Comparison of ENCODE assay signal across 8 cellular contexts in genomic region chr17:75515523-75516254, GRCh38. TPM values are rescaled to one million over a fixed set of nuclear protein-coding genes. Genes with fewer than 3 reads are reported as not detected.
A peak's percentile ranks its signal among the peaks of the same experiment; 100 is the strongest.
DNase-seq lines count a peak whose midpoint lies in the region; ATAC-seq and TF ChIP-seq lines count a peak whose summit lies in the region.

A gene with protein sequence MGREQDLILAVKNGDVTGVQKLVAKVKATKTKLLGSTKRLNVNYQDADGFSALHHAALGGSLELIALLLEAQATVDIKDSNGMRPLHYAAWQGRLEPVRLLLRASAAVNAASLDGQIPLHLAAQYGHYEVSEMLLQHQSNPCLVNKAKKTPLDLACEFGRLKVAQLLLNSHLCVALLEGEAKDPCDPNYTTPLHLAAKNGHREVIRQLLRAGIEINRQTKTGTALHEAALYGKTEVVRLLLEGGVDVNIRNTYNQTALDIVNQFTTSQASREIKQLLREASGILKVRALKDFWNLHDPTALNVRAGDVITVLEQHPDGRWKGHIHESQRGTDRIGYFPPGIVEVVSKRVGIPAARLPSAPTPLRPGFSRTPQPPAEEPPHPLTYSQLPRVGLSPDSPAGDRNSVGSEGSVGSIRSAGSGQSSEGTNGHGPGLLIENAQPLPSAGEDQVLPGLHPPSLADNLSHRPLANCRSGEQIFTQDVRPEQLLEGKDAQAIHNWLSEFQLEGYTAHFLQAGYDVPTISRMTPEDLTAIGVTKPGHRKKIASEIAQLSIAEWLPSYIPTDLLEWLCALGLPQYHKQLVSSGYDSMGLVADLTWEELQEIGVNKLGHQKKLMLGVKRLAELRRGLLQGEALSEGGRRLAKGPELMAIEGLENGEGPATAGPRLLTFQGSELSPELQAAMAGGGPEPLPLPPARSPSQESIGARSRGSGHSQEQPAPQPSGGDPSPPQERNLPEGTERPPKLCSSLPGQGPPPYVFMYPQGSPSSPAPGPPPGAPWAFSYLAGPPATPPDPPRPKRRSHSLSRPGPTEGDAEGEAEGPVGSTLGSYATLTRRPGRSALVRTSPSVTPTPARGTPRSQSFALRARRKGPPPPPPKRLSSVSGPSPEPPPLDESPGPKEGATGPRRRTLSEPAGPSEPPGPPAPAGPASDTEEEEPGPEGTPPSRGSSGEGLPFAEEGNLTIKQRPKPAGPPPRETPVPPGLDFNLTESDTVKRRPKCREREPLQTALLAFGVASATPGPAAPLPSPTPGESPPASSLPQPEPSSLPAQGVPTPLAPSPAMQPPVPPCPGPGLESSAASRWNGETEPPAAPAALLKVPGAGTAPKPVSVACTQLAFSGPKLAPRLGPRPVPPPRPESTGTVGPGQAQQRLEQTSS (N-terminal part only) (minus strand): TSS chr17:75515537. CDS start chr17:75513804, 1,733 bp downstream.

- peak; percentile 92 for TF ChIP-seq CTCF in coronary artery (IDR thresholded peaks at IDR 0.05)

- H3K36me3 Mint-ChIP-seq in activated CD4-positive, alpha-beta T cell treated with anti-CD3 and anti-CD28 coated beads, Interleukin-2, amount 10 ng/mL, durations not matched to agents 24 days and 14 days (ENCODE audit: low read depth): peaks cover 17% of the 10 kb centered on the region

- peaks cover 22% of the 10 kb centered on the region for H3K4me1 Mint-ChIP-seq in activated CD4-positive, alpha-beta T cell treated with anti-CD3 and anti-CD28 coated beads, Interleukin-2, amount 10 ng/mL, durations not matched to agents 24 days and 14 days

- ATAC-seq in GM19025 (IDR thresholded peaks at IDR 0.05; ENCODE audit: low read depth, unreplicated experiment): peak; percentile 2
- peak; percentile 47 for ATAC-seq in HG03432 (IDR thresholded peaks at IDR 0.05; ENCODE audit: unreplicated experiment)

- peak within 1 kb of the TSS; percentile 87 to 94 for H3K27ac ChIP-seq in coronary artery

- no peaks in the 10 kb centered on the region for H3K9me3 Mint-ChIP-seq in activated CD4-positive, alpha-beta T cell treated with anti-CD3 and anti-CD28 coated beads, Interleukin-2, amount 10 ng/mL, durations not matched to agents 24 days and 14 days

- H3K27me3 Mint-ChIP-seq in activated CD4-positive, alpha-beta T cell treated with anti-CD3 and anti-CD28 coated beads, Interleukin-2, amount 10 ng/mL, durations not matched to agents 24 days and 14 days: peaks cover 7% of the 10 kb centered on the region

- peak within 1 kb of the TSS; percentile 78 for H3K4me3 ChIP-seq in coronary artery

- peak within 1 kb of the TSS; percentile 82 for H3K4me3 Mint-ChIP-seq in activated CD4-positive, alpha-beta T cell treated with anti-CD3 and anti-CD28 coated beads, Interleukin-2, amount 10 ng/mL, durations not matched to agents 24 days and 14 days

- intact Hi-C loops in activated CD4-positive, alpha-beta T cell treated with anti-CD3 and anti-CD28 coated beads, Interleukin-2, amount 10 ng/mL, durations not matched to agents 24 days and 14 days (cut with micrococcal nuclease): loop anchor here (1.0 to 10.0 kb wide), 5 partner anchors 10 to 221 kb away; partner anchors contain the start of genes LLGL2 and TMEM94

- peak within 1 kb of the TSS; percentile 51 for H3K27ac Mint-ChIP-seq in activated CD4-positive, alpha-beta T cell treated with anti-CD3 and anti-CD28 coated beads, Interleukin-2, amount 10 ng/mL, durations not matched to agents 24 days and 14 days

- peak; percentile 100 for DNase-seq in AG08396 (ENCODE audit: low spot score)
- peak; percentile 90 for DNase-seq in NCI-H460 (ENCODE audit: extremely low read depth, low read depth)
- peak; percentile 93 for DNase-seq in activated CD4-positive, alpha-beta T cell treated with anti-CD3 and anti-CD28 coated beads, Interleukin-2, amount 10 ng/mL, durations not matched to agents 24 days and 14 days
- peak; percentile 96 for DNase-seq in coronary artery (ENCODE audit: low spot score)
- DNase-seq in left kidney (ENCODE audit: low read depth, low spot score): peak; percentile 98
- DNase-seq in stimulated activated CD4-positive, alpha-beta T cell treated with anti-CD3 and anti-CD28 coated beads, Interleukin-1b, Interleukin-23, amount 100 ng/mL, for 24 hours (ENCODE audit: low read depth in 4 of 4, low spot score in 1 of 4): peak; percentile 58 to 86 (median 72)

RNA-seq across cellular contexts. Expression of the gene that starts here (rescaled TPM):
- total RNA-seq in NCI-H460 (2014; rRNA removed; shearing (Covaris generic)): 4.8 and 6.0 TPM in 2 replicates
- polyA plus RNA-seq in NCI-H460 (2014; cell fraction: nucleus; rRNA removed): 5.8 and 8.2 TPM in 2 replicates
- 1.4 and 1.6 TPM in 2 replicates for total RNA-seq in activated CD4-positive, alpha-beta T cell treated with anti-CD3 and anti-CD28 coated beads, Interleukin-2, amount 10 ng/mL, durations not matched to agents 24 days and 14 days

Comparison
In these comparisons a context has a peak if more than half of its experiments do, and no peak if none do; other contexts are left out.
1. Peak in every context shown above with its lines: DNase-seq, ATAC-seq, H3K4me3 ChIP-seq and H3K27ac ChIP-seq.